Comparison of ENCODE assay signal across 23 cellular contexts in the genomic region with DNA sequence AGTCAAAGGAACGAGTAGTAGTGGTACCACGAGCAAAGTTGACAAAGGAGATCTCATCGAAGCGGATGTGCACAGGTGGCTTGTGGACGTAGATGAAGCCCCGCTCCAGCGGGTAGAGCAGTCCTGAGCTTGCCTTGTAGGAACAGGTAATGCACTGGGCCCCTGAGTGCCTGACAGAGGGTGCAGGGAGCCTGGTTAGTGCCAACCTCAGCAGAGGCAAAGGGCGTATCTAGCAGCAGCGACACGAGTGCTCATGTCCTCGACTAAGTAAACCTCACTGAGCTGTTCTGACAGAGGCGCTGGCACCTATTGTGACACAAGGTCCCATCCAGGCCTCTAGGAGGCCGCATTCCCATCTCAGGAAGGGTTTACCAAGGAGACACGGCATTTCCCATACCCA. TPM values are rescaled to one million over a fixed set of nuclear protein-coding genes. Genes with fewer than 3 reads are reported as not detected.
DNase-seq lines count a peak whose midpoint lies in the region; ATAC-seq and TF ChIP-seq lines count a peak whose summit lies in the region.
"Had no signal": no experiment of that assay in that cellular context is flagged by ENCODE, and none has a peak within 500 bp of the region (broad histone marks: within the 10 kb centered on the region; RNA-seq: fewer than 3 reads in every experiment).

No MANE protein-coding gene starts in this region.

- peaks cover 65% of the 10 kb centered on the region for H3K4me1 Mint-ChIP-seq in activated CD4-positive, alpha-beta T cell treated with anti-CD3 and anti-CD28 coated beads for 36 hours
- H3K4me1 Mint-ChIP-seq in CD4-positive, alpha-beta T cell (ENCODE audit: low read depth): peaks cover 39% of the 10 kb centered on the region
- H3K4me1 Mint-ChIP-seq in activated T-helper 1 cell treated with anti-CD3 and anti-CD28 coated beads, Interleukin-12 subunit alpha, Interleukin-12 subunit beta, Interleukin-2, Interleukin-4 antibody, amounts not matched to agents 30 ng/mL and 10 ng/mL and 1 ng/mL, durations not matched to agents 14 hours and 24 hours and 36 hours (ENCODE audit: low read depth): peaks cover 52% of the 10 kb centered on the region
- H3K4me1 Mint-ChIP-seq in activated T-cell treated with anti-CD3 and anti-CD28 coated beads, Interleukin-2, amount 50 U/mL, for 4 hours (ENCODE audit: low read depth): peaks cover 49% of the 10 kb centered on the region
- peaks cover 35 to 41% of the 10 kb centered on the region in 2 donors for H3K4me1 Mint-ChIP-seq in natural killer cell treated with Interleukin-12 subunit alpha and Interleukin-12 subunit beta and Interleukin-15 and Interleukin-18, amount 100 ng/mL, for 72 hours (ENCODE audit: low read depth in 2 of 2)

- H3K36me3 Mint-ChIP-seq in activated CD4-positive, alpha-beta T cell treated with anti-CD3 and anti-CD28 coated beads for 36 hours (ENCODE audit: low read depth): peaks cover 83% of the 10 kb centered on the region
- H3K36me3 Mint-ChIP-seq in CD4-positive, alpha-beta T cell (ENCODE audit: low read depth): peaks cover 86% of the 10 kb centered on the region
- peaks cover 64% of the 10 kb centered on the region for H3K36me3 Mint-ChIP-seq in activated T-helper 1 cell treated with anti-CD3 and anti-CD28 coated beads, Interleukin-12 subunit alpha, Interleukin-12 subunit beta, Interleukin-2, Interleukin-4 antibody, amounts not matched to agents 30 ng/mL and 10 ng/mL and 1 ng/mL, durations not matched to agents 14 hours and 24 hours and 36 hours (ENCODE audit: low read depth)
- H3K36me3 Mint-ChIP-seq in activated T-cell treated with anti-CD3 and anti-CD28 coated beads, Interleukin-2, amount 50 U/mL, for 4 hours (ENCODE audit: insufficient read depth): peaks cover 69% of the 10 kb centered on the region
- H3K36me3 Mint-ChIP-seq in natural killer cell treated with Interleukin-12 subunit alpha and Interleukin-12 subunit beta and Interleukin-15 and Interleukin-18, amount 100 ng/mL, for 72 hours: peaks cover 36% of the 10 kb centered on the region

- CTCF ChIA-PET in activated CD4-positive, alpha-beta T cell treated with anti-CD3 and anti-CD28 coated beads for 36 hours (lab: Charles Lee): interaction anchor here (1.0 kb wide), 1 partner anchor 16 kb away, joined by 6 read pairs; no protein-coding TSS in a partner anchor
- CTCF ChIA-PET in CD4-positive, alpha-beta T cell (lab: Charles Lee): no interaction called here

- no peak overlapping the region for H3K27ac ChIP-seq in CD4-positive, alpha-beta T cell (ENCODE audit: low read depth, low read length)
- H3K27ac ChIP-seq in osteoblast (ENCODE audit: low read depth, low read length): no peak overlapping the region
- H3K27ac ChIP-seq: 22Rv1, BLaER1, C4-2B, GM23248 had no signal

- TF ChIP-seq CTCF in CD4-positive, alpha-beta T cell (IDR thresholded peaks at IDR 0.05): no peak
- no peak for TF ChIP-seq CTCF in osteoblast (IDR thresholded peaks at IDR 0.05; ENCODE audit: extremely low read depth, low read depth, low read length)

- no peak overlapping the region for H3K4me2 ChIP-seq in osteoblast (ENCODE audit: insufficient read depth, low read length)
- H3K4me2 ChIP-seq: BLaER1 had no signal

- POLR2A ChIA-PET in activated CD4-positive, alpha-beta T cell treated with anti-CD3 and anti-CD28 coated beads for 36 hours (lab: Charles Lee): no interaction called here
- POLR2A ChIA-PET in CD4-positive, alpha-beta T cell (lab: Charles Lee): no interaction called here

- H3K9me3 Mint-ChIP-seq in activated CD4-positive, alpha-beta T cell treated with anti-CD3 and anti-CD28 coated beads for 36 hours (ENCODE audit: low read depth): no peaks in the 10 kb centered on the region
- H3K9me3 Mint-ChIP-seq in CD4-positive, alpha-beta T cell: no peaks in the 10 kb centered on the region
- no peaks in the 10 kb centered on the region for H3K9me3 Mint-ChIP-seq in activated T-helper 1 cell treated with anti-CD3 and anti-CD28 coated beads, Interleukin-12 subunit alpha, Interleukin-12 subunit beta, Interleukin-2, Interleukin-4 antibody, amounts not matched to agents 30 ng/mL and 10 ng/mL and 1 ng/mL, durations not matched to agents 14 hours and 24 hours and 36 hours
- no peaks in the 10 kb centered on the region for H3K9me3 Mint-ChIP-seq in activated T-cell treated with anti-CD3 and anti-CD28 coated beads, Interleukin-2, amount 50 U/mL, for 4 hours
- no peaks in the 10 kb centered on the region for H3K9me3 Mint-ChIP-seq in natural killer cell treated with Interleukin-12 subunit alpha and Interleukin-12 subunit beta and Interleukin-15 and Interleukin-18, amount 100 ng/mL, for 72 hours
- H3K9me3 Mint-ChIP-seq: CD4-positive, CD25-positive, alpha-beta regulatory T cell; CD8-positive, alpha-beta memory T cell had no signal

- H3K79me2 ChIP-seq in osteoblast (ENCODE audit: insufficient read depth, low read length): peaks cover 40% of the 10 kb centered on the region

- H3K4me3 Mint-ChIP-seq in activated CD4-positive, alpha-beta T cell treated with anti-CD3 and anti-CD28 coated beads for 36 hours: no peak overlapping the region
- H3K4me3 Mint-ChIP-seq in CD4-positive, alpha-beta T cell: peak overlapping the region; percentile 43
- H3K4me3 Mint-ChIP-seq in activated T-helper 1 cell treated with anti-CD3 and anti-CD28 coated beads, Interleukin-12 subunit alpha, Interleukin-12 subunit beta, Interleukin-2, Interleukin-4 antibody, amounts not matched to agents 30 ng/mL and 10 ng/mL and 1 ng/mL, durations not matched to agents 14 hours and 24 hours and 36 hours: peak overlapping the region; percentile 16
- H3K4me3 Mint-ChIP-seq in activated T-cell treated with anti-CD3 and anti-CD28 coated beads, Interleukin-2, amount 50 U/mL, for 4 hours: no peak overlapping the region
- H3K4me3 Mint-ChIP-seq in natural killer cell treated with Interleukin-12 subunit alpha and Interleukin-12 subunit beta and Interleukin-15 and Interleukin-18, amount 100 ng/mL, for 72 hours: no peak overlapping the region
- H3K4me3 Mint-ChIP-seq: B cell had no signal

- H4K20me1 ChIP-seq in osteoblast (ENCODE audit: insufficient read depth, low read length): no peaks in the 10 kb centered on the region

- ATAC-seq in activated CD4-positive, alpha-beta T cell treated with anti-CD3 and anti-CD28 coated beads for 36 hours: no peak
- no peak for ATAC-seq in CD4-positive, alpha-beta T cell (ENCODE audit: poor library complexity)
- no peak for ATAC-seq in activated T-cell treated with anti-CD3 and anti-CD28 coated beads, Interleukin-2, amount 50 U/mL, for 4 hours
- no peak for ATAC-seq in natural killer cell treated with Interleukin-12 subunit alpha and Interleukin-12 subunit beta and Interleukin-15 and Interleukin-18, amount 100 ng/mL, for 72 hours
- ATAC-seq: GM12878 had no signal

- no peaks in the 10 kb centered on the region for H3K27me3 ChIP-seq in CD4-positive, alpha-beta T cell (ENCODE audit: control insufficient read depth, insufficient read depth, low read length)
- H3K27me3 ChIP-seq in osteoblast (ENCODE audit: insufficient read depth, low read length): no peaks in the 10 kb centered on the region
- H3K27me3 ChIP-seq: BLaER1 had no signal

- intact Hi-C loops in activated CD4-positive, alpha-beta T cell treated with anti-CD3 and anti-CD28 coated beads for 36 hours (cut with DNase I, micrococcal nuclease): loop anchor here in 1 of 2 experiments (10.0 kb wide), 1 partner anchor 1243 kb away; the partner anchor contains the start of genes LPXN and ZFP91
- intact Hi-C loops in CD4-positive, alpha-beta T cell (cut with DNase I, micrococcal nuclease): loop anchor here in 1 of 2 experiments (10.0 kb wide), 2 partner anchors 383 to 1813 kb away; partner anchors contain the start of genes FAM111A, MED19 and TMX2
- intact Hi-C loops in activated T-helper 1 cell treated with anti-CD3 and anti-CD28 coated beads, Interleukin-12 subunit alpha, Interleukin-12 subunit beta, Interleukin-2, Interleukin-4 antibody, amounts not matched to agents 30 ng/mL and 10 ng/mL and 1 ng/mL, durations not matched to agents 14 hours and 24 hours and 36 hours (cut with micrococcal nuclease): loop anchor here (10.0 kb wide), 1 partner anchor 463 kb away; no protein-coding TSS in a partner anchor

- H3K27ac Mint-ChIP-seq in activated CD4-positive, alpha-beta T cell treated with anti-CD3 and anti-CD28 coated beads for 36 hours: peak overlapping the region; percentile 14
- H3K27ac Mint-ChIP-seq in CD4-positive, alpha-beta T cell: no peak overlapping the region
- no peak overlapping the region for H3K27ac Mint-ChIP-seq in activated T-helper 1 cell treated with anti-CD3 and anti-CD28 coated beads, Interleukin-12 subunit alpha, Interleukin-12 subunit beta, Interleukin-2, Interleukin-4 antibody, amounts not matched to agents 30 ng/mL and 10 ng/mL and 1 ng/mL, durations not matched to agents 14 hours and 24 hours and 36 hours
- no peak overlapping the region for H3K27ac Mint-ChIP-seq in natural killer cell treated with Interleukin-12 subunit alpha and Interleukin-12 subunit beta and Interleukin-15 and Interleukin-18, amount 100 ng/mL, for 72 hours
- H3K27ac Mint-ChIP-seq: B cell had no signal

- peaks cover 18% of the 10 kb centered on the region for H3K4me1 ChIP-seq in osteoblast (ENCODE audit: insufficient read depth, low read length)

- no peak overlapping the region for H2AFZ ChIP-seq in osteoblast (ENCODE audit: low read length)
- H2AFZ ChIP-seq: GM23248 had no signal

- H3K27me3 Mint-ChIP-seq in activated CD4-positive, alpha-beta T cell treated with anti-CD3 and anti-CD28 coated beads for 36 hours: no peaks in the 10 kb centered on the region
- H3K27me3 Mint-ChIP-seq in CD4-positive, alpha-beta T cell: no peaks in the 10 kb centered on the region
- H3K27me3 Mint-ChIP-seq in activated T-helper 1 cell treated with anti-CD3 and anti-CD28 coated beads, Interleukin-12 subunit alpha, Interleukin-12 subunit beta, Interleukin-2, Interleukin-4 antibody, amounts not matched to agents 30 ng/mL and 10 ng/mL and 1 ng/mL, durations not matched to agents 14 hours and 24 hours and 36 hours (ENCODE audit: insufficient read depth): no peaks in the 10 kb centered on the region
- no peaks in the 10 kb centered on the region for H3K27me3 Mint-ChIP-seq in activated T-cell treated with anti-CD3 and anti-CD28 coated beads, Interleukin-2, amount 50 U/mL, for 4 hours (ENCODE audit: low read depth)
- no peaks in the 10 kb centered on the region for H3K27me3 Mint-ChIP-seq in natural killer cell treated with Interleukin-12 subunit alpha and Interleukin-12 subunit beta and Interleukin-15 and Interleukin-18, amount 100 ng/mL, for 72 hours
- H3K27me3 Mint-ChIP-seq: B cell; CD4-positive, CD25-positive, alpha-beta regulatory T cell had no signal

- no peaks in the 10 kb centered on the region for H3K9me3 ChIP-seq in CD4-positive, alpha-beta T cell (ENCODE audit: control insufficient read depth, low read length)
- H3K9me3 ChIP-seq in osteoblast (ENCODE audit: low read depth, low read length): no peaks in the 10 kb centered on the region
- H3K9me3 ChIP-seq: BLaER1 had no signal

- no peak for DNase-seq in activated CD4-positive, alpha-beta T cell treated with anti-CD3 and anti-CD28 coated beads for 36 hours
- no peak for DNase-seq in activated CD4-positive, alpha-beta T cell treated with anti-CD3 and anti-CD28 coated beads for 48 hours
- no peak for DNase-seq in CD4-positive, alpha-beta T cell
- no peak for DNase-seq in activated T-helper 1 cell treated with anti-CD3 and anti-CD28 coated beads, Interleukin-12 subunit alpha, Interleukin-12 subunit beta, Interleukin-2, Interleukin-4 antibody, amounts not matched to agents 30 ng/mL and 10 ng/mL and 1 ng/mL, durations not matched to agents 14 hours and 24 hours and 36 hours (ENCODE audit: low spot score)
- DNase-seq in osteoblast (ENCODE audit: insufficient read length, low spot score, missing footprints) (peak; percentile 47), NCI-H128 (lab: John Stamatoyannopoulos, UW; ENCODE audit: unreplicated experiment) (no peak)
- no peak for DNase-seq in activated T-cell treated with anti-CD3 and anti-CD28 coated beads, Interleukin-2, amount 50 U/mL, for 4 hours
- no peak for DNase-seq in natural killer cell treated with Interleukin-12 subunit alpha and Interleukin-12 subunit beta and Interleukin-15 and Interleukin-18, amount 100 ng/mL, for 72 hours (ENCODE audit: low spot score)
- DNase-seq: CD4-positive, CD25-positive, alpha-beta regulatory T cell; DMS 273 treated with DMSO at 0.1 percent for 48 hours; DMS79; EL; GDM1; GM23248; H7; HCEC 1CT had no signal

- H3K36me3 ChIP-seq in osteoblast (ENCODE audit: insufficient read depth, low read length): peaks cover 73% of the 10 kb centered on the region

- no peak overlapping the region for H3K4me3 ChIP-seq in osteoblast (ENCODE audit: insufficient read depth, low read length)
- H3K4me3 ChIP-seq: BLaER1, GM12878, GM23248 had no signal

RNA-seq across cellular contexts. Expression of gene SSRP1, which starts 4.0 kb away (rescaled TPM):
- 100 to 1,000 TPM; 279 to 296 TPM for total RNA-seq in activated CD4-positive, alpha-beta T cell treated with anti-CD3 and anti-CD28 coated beads for 36 hours
- total RNA-seq in CD4-positive, alpha-beta T cell: 10 to 100 TPM; 36.7 to 41.2 TPM
- 235 and 239 TPM in 2 replicates for total RNA-seq in activated T-helper 1 cell treated with anti-CD3 and anti-CD28 coated beads, Interleukin-12 subunit alpha, Interleukin-12 subunit beta, Interleukin-2, Interleukin-4 antibody, amounts not matched to agents 30 ng/mL and 10 ng/mL and 1 ng/mL, durations not matched to agents 14 hours and 24 hours and 36 hours
- total RNA-seq in osteoblast: 55.4 and 58.0 TPM in 2 replicates
- total RNA-seq in activated T-cell treated with anti-CD3 and anti-CD28 coated beads, Interleukin-2, amount 50 U/mL, for 4 hours: 100 to 1,000 TPM; 287 to 317 (median 302) TPM
- total RNA-seq in natural killer cell treated with Interleukin-12 subunit alpha and Interleukin-12 subunit beta and Interleukin-15 and Interleukin-18, amount 100 ng/mL, for 72 hours: 100 to 1,000 TPM; 143 to 210 TPM

RNA-seq across cellular contexts. Expression of gene P2RX3, which starts 6.4 kb away (rescaled TPM):
- total RNA-seq in activated CD4-positive, alpha-beta T cell treated with anti-CD3 and anti-CD28 coated beads for 36 hours: not detected
- total RNA-seq in CD4-positive, alpha-beta T cell: not detected
- not detected in 2 replicates for total RNA-seq in activated T-helper 1 cell treated with anti-CD3 and anti-CD28 coated beads, Interleukin-12 subunit alpha, Interleukin-12 subunit beta, Interleukin-2, Interleukin-4 antibody, amounts not matched to agents 30 ng/mL and 10 ng/mL and 1 ng/mL, durations not matched to agents 14 hours and 24 hours and 36 hours
- not detected in 2 replicates for total RNA-seq in osteoblast
- not detected for total RNA-seq in activated T-cell treated with anti-CD3 and anti-CD28 coated beads, Interleukin-2, amount 50 U/mL, for 4 hours
- total RNA-seq in natural killer cell treated with Interleukin-12 subunit alpha and Interleukin-12 subunit beta and Interleukin-15 and Interleukin-18, amount 100 ng/mL, for 72 hours: not detected
- total RNA-seq: B cell; CD4-positive, CD25-positive, alpha-beta regulatory T cell; CD8-positive, alpha-beta memory T cell; GM12878; GM23248; H7 had no signal

RNA-seq across cellular contexts. Expression of gene TNKS1BP1, which starts 7.0 kb away (rescaled TPM):
- total RNA-seq in activated CD4-positive, alpha-beta T cell treated with anti-CD3 and anti-CD28 coated beads for 36 hours: 10 to 100 TPM; 19.1 to 21.6 TPM
- total RNA-seq in CD4-positive, alpha-beta T cell: 10 to 100 TPM; 12.9 to 13.2 TPM
- 22.1 and 24.3 TPM in 2 replicates for total RNA-seq in activated T-helper 1 cell treated with anti-CD3 and anti-CD28 coated beads, Interleukin-12 subunit alpha, Interleukin-12 subunit beta, Interleukin-2, Interleukin-4 antibody, amounts not matched to agents 30 ng/mL and 10 ng/mL and 1 ng/mL, durations not matched to agents 14 hours and 24 hours and 36 hours
- 71.6 and 74.6 TPM in 2 replicates for total RNA-seq in osteoblast
- total RNA-seq in activated T-cell treated with anti-CD3 and anti-CD28 coated beads, Interleukin-2, amount 50 U/mL, for 4 hours: 10 to 100 TPM; 27.2 to 34.3 (median 30.7) TPM
- 1 to 10 TPM; 3.0 to 3.2 TPM for total RNA-seq in natural killer cell treated with Interleukin-12 subunit alpha and Interleukin-12 subunit beta and Interleukin-15 and Interleukin-18, amount 100 ng/mL, for 72 hours

RNA-seq across cellular contexts. Expression of gene PRG3, which starts 49.2 kb away (rescaled TPM):
- total RNA-seq in activated CD4-positive, alpha-beta T cell treated with anti-CD3 and anti-CD28 coated beads for 36 hours: not detected
- not detected for total RNA-seq in CD4-positive, alpha-beta T cell
- total RNA-seq in activated T-helper 1 cell treated with anti-CD3 and anti-CD28 coated beads, Interleukin-12 subunit alpha, Interleukin-12 subunit beta, Interleukin-2, Interleukin-4 antibody, amounts not matched to agents 30 ng/mL and 10 ng/mL and 1 ng/mL, durations not matched to agents 14 hours and 24 hours and 36 hours: not detected in 2 replicates
- total RNA-seq in osteoblast: not detected in 2 replicates
- total RNA-seq in activated T-cell treated with anti-CD3 and anti-CD28 coated beads, Interleukin-2, amount 50 U/mL, for 4 hours: not detected
- not detected for total RNA-seq in natural killer cell treated with Interleukin-12 subunit alpha and Interleukin-12 subunit beta and Interleukin-15 and Interleukin-18, amount 100 ng/mL, for 72 hours
- total RNA-seq: B cell; CD4-positive, CD25-positive, alpha-beta regulatory T cell; CD8-positive, alpha-beta memory T cell; GM12878; GM23248; H1; H7 had no signal

RNA-seq across cellular contexts. Expression of gene PRG2, which starts 58.7 kb away (rescaled TPM):
- total RNA-seq in activated CD4-positive, alpha-beta T cell treated with anti-CD3 and anti-CD28 coated beads for 36 hours: 1 to 10 TPM in 1 of 2 experiments, under 1 TPM in 1; 0.98 to 1.6 TPM
- total RNA-seq in CD4-positive, alpha-beta T cell: 1 to 10 TPM in 1 of 2 experiments, under 1 TPM in 1; 0.53 to 1.1 TPM
- not detected in 2 replicates for total RNA-seq in activated T-helper 1 cell treated with anti-CD3 and anti-CD28 coated beads, Interleukin-12 subunit alpha, Interleukin-12 subunit beta, Interleukin-2, Interleukin-4 antibody, amounts not matched to agents 30 ng/mL and 10 ng/mL and 1 ng/mL, durations not matched to agents 14 hours and 24 hours and 36 hours
- total RNA-seq in osteoblast: not detected in 2 replicates
- total RNA-seq in activated T-cell treated with anti-CD3 and anti-CD28 coated beads, Interleukin-2, amount 50 U/mL, for 4 hours: 1 to 10 TPM; 1.8 to 2.7 (median 2.5) TPM
- total RNA-seq in natural killer cell treated with Interleukin-12 subunit alpha and Interleukin-12 subunit beta and Interleukin-15 and Interleukin-18, amount 100 ng/mL, for 72 hours: 1 to 10 TPM; 1.4 to 2.3 TPM
- total RNA-seq: B cell; CD4-positive, CD25-positive, alpha-beta regulatory T cell; H1; H7 had no signal

Comparison
In these comparisons a context has a peak if more than half of its experiments do, and no peak if none do; other contexts are left out.
1. H3K4me3 Mint-ChIP-seq: peak in CD4-positive, alpha-beta T cell (single experiment) and activated T-helper 1 cell treated with anti-CD3 and anti-CD28 coated beads, Interleukin-12 subunit alpha, Interleukin-12 subunit beta, Interleukin-2, Interleukin-4 antibody, amounts not matched to agents 30 ng/mL and 10 ng/mL and 1 ng/mL, durations not matched to agents 14 hours and 24 hours and 36 hours (single experiment); none in activated CD4-positive, alpha-beta T cell treated with anti-CD3 and anti-CD28 coated beads for 36 hours (single experiment), activated T-cell treated with anti-CD3 and anti-CD28 coated beads, Interleukin-2, amount 50 U/mL, for 4 hours (single experiment) and natural killer cell treated with Interleukin-12 subunit alpha and Interleukin-12 subunit beta and Interleukin-15 and Interleukin-18, amount 100 ng/mL, for 72 hours (single experiment).